In the genomic region with DNA sequence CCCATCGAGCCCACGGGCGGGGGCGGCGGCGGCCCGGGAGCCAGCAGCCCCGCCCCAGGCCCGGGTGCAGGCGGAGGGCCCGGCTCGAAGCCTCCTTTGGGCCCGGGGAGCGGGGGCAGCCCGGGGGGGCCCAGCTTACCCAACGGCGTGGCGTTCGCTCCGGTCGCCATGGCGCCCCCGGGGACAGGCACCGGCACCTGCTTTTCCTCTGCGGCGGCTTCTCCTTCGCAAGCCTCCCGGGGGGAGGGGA, we compare ENCODE assay signal across 8 cellular contexts. TPM values are rescaled to one million over a fixed set of nuclear protein-coding genes. Genes with fewer than 3 reads are reported as not detected.
A peak's percentile ranks its signal among the peaks of the same experiment; 100 is the strongest.
DNase-seq lines count a peak whose midpoint lies in the region; ATAC-seq and TF ChIP-seq lines count a peak whose summit lies in the region.

No MANE protein-coding gene starts in this region.

- no peak for TF ChIP-seq POLR2A in GM18505 (IDR thresholded peaks at IDR 0.05; ENCODE audit: borderline replicate concordance, extremely low read depth, insufficient read depth, insufficient read length)

- peak overlapping the region; percentile 95 for H3K27ac ChIP-seq in caudate nucleus (ENCODE audit: low read depth, low read length)

- H3K27me3 Mint-ChIP-seq in naive thymus-derived CD8-positive, alpha-beta T cell = peaks cover 0 to 5% (median 0%) of the 10 kb centered on the region in 5 donors

- H3K4me1 Mint-ChIP-seq in naive thymus-derived CD8-positive, alpha-beta T cell = peaks cover 23 to 74% (median 65%) of the 10 kb centered on the region in 4 donors

- H3K27ac Mint-ChIP-seq in naive thymus-derived CD8-positive, alpha-beta T cell = peak overlapping the region in 9 of 10 donors; percentile 98 to 100 (median 100)

- H3K4me3 Mint-ChIP-seq in naive thymus-derived CD8-positive, alpha-beta T cell = peak overlapping the region in 8 of 10 donors; percentile 83 to 97 (median 90)

- POLR2A ChIA-PET in naive thymus-derived CD8-positive, alpha-beta T cell (lab: Charles Lee) = interaction anchor here (0.7 to 39.5 kb wide), 36 partner anchors 11 to 1922 kb away, joined by 3 to 2320 read pairs (median 8); a partner anchor contains a TSS

- ATAC-seq in GM18505 (IDR thresholded peaks at IDR 0.05; ENCODE audit: unreplicated experiment) (peak; percentile 29), HG03196 (IDR thresholded peaks at IDR 0.05; ENCODE audit: unreplicated experiment) (peak; percentile 20), GM21737 (IDR thresholded peaks at IDR 0.05; ENCODE audit: unreplicated experiment) (no peak)
- ATAC-seq in naive thymus-derived CD8-positive, alpha-beta T cell = peak in 1 of 2 donors; percentile 8
- ATAC-seq in activated CD4-positive, CD25-positive, alpha-beta regulatory T cell treated with anti-CD3 and anti-CD28 coated beads, Interleukin-2, amount 50 U/mL, for 24 hours = no peak

- H3K9me3 Mint-ChIP-seq in naive thymus-derived CD8-positive, alpha-beta T cell = no peaks in the 10 kb centered on the region

- DNase-seq in caudate nucleus (lab: John Stamatoyannopoulos, UW) (no peak), OCI-M2 (lab: John Stamatoyannopoulos, UW; ENCODE audit: unreplicated experiment) (no peak), KG1 (lab: John Stamatoyannopoulos, UW) (no peak)
- DNase-seq in naive thymus-derived CD8-positive, alpha-beta T cell = no peak

- peaks cover 21 to 43% (median 35%) of the 10 kb centered on the region in 3 donors for H3K36me3 Mint-ChIP-seq in naive thymus-derived CD8-positive, alpha-beta T cell

RNA-seq across cellular contexts. Expression of a gene that starts 0.2 kb away (rescaled TPM):
- 1,000 to 10,000 TPM; 1,030 to 1,057 TPM for total RNA-seq in naive thymus-derived CD8-positive, alpha-beta T cell
- polyA plus RNA-seq in naive thymus-derived CD8-positive, alpha-beta T cell = 100 to 1,000 TPM in 1 of 3 donors, 10 to 100 TPM in 2; 87.0 to 138 (median 96.6) TPM

RNA-seq across cellular contexts. Expression of a gene that starts 18.4 kb away (rescaled TPM):
- 10 to 100 TPM; 13.0 to 18.4 TPM for total RNA-seq in naive thymus-derived CD8-positive, alpha-beta T cell
- polyA plus RNA-seq in naive thymus-derived CD8-positive, alpha-beta T cell = under 1 TPM; 0.09 to 0.50 (median 0.49) TPM

RNA-seq across cellular contexts. Expression of a gene that starts 24.9 kb away (rescaled TPM):
- total RNA-seq in naive thymus-derived CD8-positive, alpha-beta T cell = 100 to 1,000 TPM; 128 to 135 TPM
- polyA plus RNA-seq in naive thymus-derived CD8-positive, alpha-beta T cell = 10 to 100 TPM; 26.6 to 55.5 (median 30.3) TPM

RNA-seq across cellular contexts. Expression of a gene that starts 32.2 kb away (rescaled TPM):
- 10 to 100 TPM; 50.7 to 54.1 TPM for total RNA-seq in naive thymus-derived CD8-positive, alpha-beta T cell
- 10 to 100 TPM; 22.1 to 57.4 (median 36.1) TPM for polyA plus RNA-seq in naive thymus-derived CD8-positive, alpha-beta T cell

RNA-seq across cellular contexts. Expression of a gene that starts 34.2 kb away (rescaled TPM):
- 100 to 1,000 TPM; 679 to 682 TPM for total RNA-seq in naive thymus-derived CD8-positive, alpha-beta T cell
- polyA plus RNA-seq in naive thymus-derived CD8-positive, alpha-beta T cell = 100 to 1,000 TPM; 168 to 253 (median 185) TPM

Comparison
In these comparisons a context has a peak if more than half of its experiments do, and no peak if none do; other contexts are left out.
1. ATAC-seq: peak in GM18505 (single experiment) and HG03196 (single experiment); none in GM21737 (single experiment) and activated CD4-positive, CD25-positive, alpha-beta regulatory T cell treated with anti-CD3 and anti-CD28 coated beads, Interleukin-2, amount 50 U/mL, for 24 hours (0 of 2).